ENCODE assay signal across 23 cellular contexts in genomic region chr7:101594790-101595189, GRCh38. TPM values are rescaled to one million over a fixed set of nuclear protein-coding genes. Genes with fewer than 3 reads are reported as not detected.
DNase-seq lines count a peak whose midpoint lies in the region; TF ChIP-seq lines count a peak whose summit lies in the region.
"Had no signal": no experiment of that assay in that cellular context is flagged by ENCODE, and none has a peak within 500 bp of the region (broad histone marks: within the 10 kb centered on the region; RNA-seq: fewer than 3 reads in every experiment).

No MANE protein-coding gene starts in this region.

- H3K27ac Mint-ChIP-seq in chondrocyte (ENCODE audit: unreplicated experiment) (no peak overlapping the region), endothelial cell (ENCODE audit: unreplicated experiment) (no peak overlapping the region)
- H3K27ac Mint-ChIP-seq: CD4-positive, CD25-positive, alpha-beta regulatory T cell; HFFc6 had no signal

- no peak for TF ChIP-seq CTCF in GM20000 (IDR thresholded peaks at IDR 0.05; ENCODE audit: extremely low read depth, missing control alignments)
- TF ChIP-seq CTCF in chondrocyte (IDR thresholded peaks at IDR 0.05), result no peak
- no peak for TF ChIP-seq CTCF in endothelial cell (IDR thresholded peaks at IDR 0.05; ENCODE audit: unreplicated experiment)
- no peak for TF ChIP-seq CTCF in SK-N-SH (IDR thresholded peaks at IDR 0.05)

- TF ChIP-seq RAD21 in SK-N-SH (IDR thresholded peaks at IDR 0.05; ENCODE audit: low read length), result no peak

- H3K27ac ChIP-seq in Karpas-422 (ENCODE audit: low read length), result no peak overlapping the region
- H3K27ac ChIP-seq in SK-N-SH (ENCODE audit: low read depth in 2 of 2, low read length in 1 of 2), result no peak overlapping the region
- H3K27ac ChIP-seq: BLaER1, GM23248 had no signal

- H3K27me3 ChIP-seq in Karpas-422 (ENCODE audit: low read length) (no peaks in the 10 kb centered on the region), SK-N-SH (ENCODE audit: insufficient read depth) (peaks cover 5% of the 10 kb centered on the region; the same call in 1 of the 2 replicates)
- H3K27me3 ChIP-seq: BLaER1, MG63 had no signal

- H3K9me2 ChIP-seq in Karpas-422 (replicated peaks; ENCODE audit: insufficient read depth, low read length), result no peaks in the 10 kb centered on the region
- H3K9me2 ChIP-seq in SK-N-SH, result no peaks in the 10 kb centered on the region

- H3K36me3 Mint-ChIP-seq in chondrocyte (ENCODE audit: low read depth), result peaks cover 2% of the 10 kb centered on the region
- H3K36me3 Mint-ChIP-seq in endothelial cell (ENCODE audit: low read depth, unreplicated experiment), result no peaks in the 10 kb centered on the region
- H3K36me3 Mint-ChIP-seq: CD4-positive, CD25-positive, alpha-beta regulatory T cell had no signal

- no peaks in the 10 kb centered on the region for H3K9me3 ChIP-seq in Karpas-422 (ENCODE audit: low read length)
- no peaks in the 10 kb centered on the region for H3K9me3 ChIP-seq in SK-N-SH
- H3K9me3 ChIP-seq: BLaER1, MG63 had no signal

- CTCF ChIA-PET in SK-N-SH (lab: Yijun Ruan, JAX), result interaction anchor here (0.9 to 2.5 kb wide), 3 partner anchors 8 to 52 kb away, joined by 3 to 9 read pairs (median 4); no protein-coding TSS in a partner anchor

- no peaks in the 10 kb centered on the region for H3K36me3 ChIP-seq in Karpas-422 (ENCODE audit: insufficient read depth, low read length)
- H3K36me3 ChIP-seq in SK-N-SH (replicated peaks in 1 of 2; ENCODE audit: control insufficient read depth in 1 of 2, insufficient read depth in 2 of 2, low read length in 1 of 2), result no peaks in the 10 kb centered on the region
- H3K36me3 ChIP-seq: BLaER1, MG63 had no signal

- H3K79me2 ChIP-seq in Karpas-422 (ENCODE audit: low read length) (no peaks in the 10 kb centered on the region), SK-N-SH (ENCODE audit: insufficient read depth) (no peaks in the 10 kb centered on the region)

- DNase-seq in GM20000 (ENCODE audit: low spot score), result peak; percentile 3
- DNase-seq in Karpas-422, result peak; percentile 20
- peak; percentile 24 for DNase-seq in chondrocyte (ENCODE audit: low spot score)
- peak; percentile 53 for DNase-seq in posterior vena cava (ENCODE audit: low spot score)
- no peak for DNase-seq in endothelial cell (ENCODE audit: low spot score)
- DNase-seq in NCI-H1417 treated with DMSO at 0.1 percent for 48 hours (lab: John Stamatoyannopoulos, UW), result no peak
- no peak for DNase-seq in SK-N-SH
- DNase-seq: CD4-positive, CD25-positive, alpha-beta regulatory T cell; DMS153; DND-41; GM23248; H7; HFFc6; KBM-7; MG63; NCI-H1105 treated with DMSO at 0.1 percent for 48 hours; NCI-H2029 treated with DMSO at 0.1 percent for 48 hours; NCI-H2227 treated with DMSO at 0.1 percent for 48 hours; NCI-H510A; NCI-H69 had no signal

- intact Hi-C loops in posterior vena cava (cut with DNase I), result no loop called here

- H3K4me2 ChIP-seq in Karpas-422 (ENCODE audit: low read depth, low read length, poor library complexity, severe bottlenecking), result no peak overlapping the region
- H3K4me2 ChIP-seq in SK-N-SH, result no peak overlapping the region
- H3K4me2 ChIP-seq: BLaER1 had no signal

- H3K4me3 ChIP-seq in Karpas-422 (ENCODE audit: low read length), result no peak overlapping the region
- H3K4me3 ChIP-seq in SK-N-SH (ENCODE audit: low read depth in 2 of 2, low read length in 1 of 2), result no peak overlapping the region
- H3K4me3 ChIP-seq: BLaER1, GM23248, MG63 had no signal

- no peaks in the 10 kb centered on the region for H4K20me1 ChIP-seq in Karpas-422 (ENCODE audit: insufficient read depth, low read depth, low read length)
- H4K20me1 ChIP-seq in SK-N-SH (ENCODE audit: insufficient read depth), result no peaks in the 10 kb centered on the region
- H4K20me1 ChIP-seq: BLaER1 had no signal

- no peaks in the 10 kb centered on the region for H3F3A ChIP-seq in SK-N-SH (replicated peaks; ENCODE audit: insufficient read depth)

- POLR2A ChIA-PET in SK-N-SH (lab: Yijun Ruan, JAX), result interaction anchor here (0.7 kb wide), 1 partner anchor 214 kb away, joined by 3 read pairs; no protein-coding TSS in a partner anchor

- no peaks in the 10 kb centered on the region for H3K4me1 ChIP-seq in Karpas-422 (ENCODE audit: low read length)
- peaks cover 0 to 22% of the 10 kb centered on the region in 2 experiments; a peak in 1 of 4 replicates for H3K4me1 ChIP-seq in SK-N-SH (ENCODE audit: control insufficient read depth in 1 of 2, insufficient read depth in 2 of 2, low read depth in 1 of 2, low read length in 1 of 2)

- H3K4me3 Mint-ChIP-seq in chondrocyte (ENCODE audit: unreplicated experiment), result no peak overlapping the region
- no peak overlapping the region for H3K4me3 Mint-ChIP-seq in endothelial cell (ENCODE audit: unreplicated experiment)
- H3K4me3 Mint-ChIP-seq: CD4-positive, CD25-positive, alpha-beta regulatory T cell; HFFc6 had no signal

- H3K27me3 Mint-ChIP-seq in chondrocyte (ENCODE audit: low read depth) (peaks cover 9% of the 10 kb centered on the region), endothelial cell (ENCODE audit: unreplicated experiment) (peaks cover 4% of the 10 kb centered on the region)
- H3K27me3 Mint-ChIP-seq: CD4-positive, CD25-positive, alpha-beta regulatory T cell had no signal

- 54% methylated on average over 3 of the region's 3 CpGs for WGBS in SK-N-SH (ENCODE audit: low lambda C conversion rate)

- H3K9me3 Mint-ChIP-seq in chondrocyte (ENCODE audit: low read depth) (peaks cover 3% of the 10 kb centered on the region), endothelial cell (ENCODE audit: unreplicated experiment) (no peaks in the 10 kb centered on the region)
- H3K9me3 Mint-ChIP-seq: HFFc6 had no signal

- no peak for TF ChIP-seq EP300 in SK-N-SH (IDR thresholded peaks at IDR 0.05; ENCODE audit: borderline replicate concordance in 1 of 2, low read depth in 1 of 2, low read length in 1 of 2)

- H3K4me1 Mint-ChIP-seq in chondrocyte (ENCODE audit: low read depth) (no peaks in the 10 kb centered on the region), endothelial cell (ENCODE audit: unreplicated experiment) (no peaks in the 10 kb centered on the region)

- H3K9ac ChIP-seq in Karpas-422 (ENCODE audit: low read length), result no peak overlapping the region
- no peak overlapping the region for H3K9ac ChIP-seq in SK-N-SH
- H3K9ac ChIP-seq: BLaER1, GM23248 had no signal

- H2AFZ ChIP-seq in Karpas-422 (ENCODE audit: low read length) (no peak overlapping the region), SK-N-SH (ENCODE audit: low read depth) (no peak overlapping the region)
- H2AFZ ChIP-seq: GM23248 had no signal

TF ChIP-seq in SK-N-SH, 30 proteins besides CTCF, POLR2A, EP300 and RAD21:
- TF ChIP-seq, protein P1, sequence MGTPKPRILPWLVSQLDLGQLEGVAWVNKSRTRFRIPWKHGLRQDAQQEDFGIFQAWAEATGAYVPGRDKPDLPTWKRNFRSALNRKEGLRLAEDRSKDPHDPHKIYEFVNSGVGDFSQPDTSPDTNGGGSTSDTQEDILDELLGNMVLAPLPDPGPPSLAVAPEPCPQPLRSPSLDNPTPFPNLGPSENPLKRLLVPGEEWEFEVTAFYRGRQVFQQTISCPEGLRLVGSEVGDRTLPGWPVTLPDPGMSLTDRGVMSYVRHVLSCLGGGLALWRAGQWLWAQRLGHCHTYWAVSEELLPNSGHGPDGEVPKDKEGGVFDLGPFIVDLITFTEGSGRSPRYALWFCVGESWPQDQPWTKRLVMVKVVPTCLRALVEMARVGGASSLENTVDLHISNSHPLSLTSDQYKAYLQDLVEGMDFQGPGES (IDR thresholded peaks at IDR 0.05; ENCODE audit: low read depth, low read length), result no peak
- no peak for TF ChIP-seq USF1 (IDR thresholded peaks at IDR 0.05; ENCODE audit: borderline replicate concordance, low read depth)
- TF ChIP-seq FOXJ3 (CRISPR knock-in tag; IDR thresholded peaks at IDR 0.05), result no peak
- TF ChIP-seq RFX5 (IDR thresholded peaks at IDR 0.05; ENCODE audit: low read length), result no peak
- no peak for TF ChIP-seq RCOR1 (IDR thresholded peaks at IDR 0.05; ENCODE audit: low read length)
- TF ChIP-seq GABPA (IDR thresholded peaks at IDR 0.05; ENCODE audit: low read depth), result no peak
- TF ChIP-seq, protein P2, sequence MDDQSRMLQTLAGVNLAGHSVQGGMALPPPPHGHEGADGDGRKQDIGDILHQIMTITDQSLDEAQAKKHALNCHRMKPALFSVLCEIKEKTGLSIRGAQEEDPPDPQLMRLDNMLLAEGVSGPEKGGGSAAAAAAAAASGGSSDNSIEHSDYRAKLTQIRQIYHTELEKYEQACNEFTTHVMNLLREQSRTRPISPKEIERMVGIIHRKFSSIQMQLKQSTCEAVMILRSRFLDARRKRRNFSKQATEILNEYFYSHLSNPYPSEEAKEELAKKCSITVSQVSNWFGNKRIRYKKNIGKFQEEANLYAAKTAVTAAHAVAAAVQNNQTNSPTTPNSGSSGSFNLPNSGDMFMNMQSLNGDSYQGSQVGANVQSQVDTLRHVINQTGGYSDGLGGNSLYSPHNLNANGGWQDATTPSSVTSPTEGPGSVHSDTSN (IDR thresholded peaks at IDR 0.05), result no peak
- TF ChIP-seq TEAD4 (IDR thresholded peaks at IDR 0.05; ENCODE audit: borderline replicate concordance, insufficient read depth), result no peak
- no peak for TF ChIP-seq NRF1 (IDR thresholded peaks at IDR 0.05; ENCODE audit: low read depth, low read length)
- TF ChIP-seq ELF1 (IDR thresholded peaks at IDR 0.05), result no peak
- no peak for TF ChIP-seq CHD2 (IDR thresholded peaks at IDR 0.05; ENCODE audit: low read length, partially characterized antibody)
- no peak for TF ChIP-seq SMC3 (IDR thresholded peaks at IDR 0.05; ENCODE audit: low read depth, low read length)

RNA-seq across cellular contexts. Expression of gene MYL10, which starts 34.3 kb away (rescaled TPM):
- not detected in 2 replicates for total RNA-seq in Karpas-422 (2014; rRNA removed; shearing (Covaris generic); ENCODE audit: low replicate concordance)
- total RNA-seq in chondrocyte, result 3.4 to 5.1 TPM (median 4.7 TPM) in 3 replicates
- not detected for total RNA-seq in posterior vena cava
- not detected for total RNA-seq in endothelial cell (ENCODE audit: unreplicated experiment)
- polyA plus RNA-seq in SK-N-SH (2012; rRNA removed), result not detected in 2 replicates
- not detected in 2 replicates for polyA plus RNA-seq in SK-N-SH (2012; cell fraction: cytosol; rRNA removed)
- not detected in 2 replicates for polyA plus RNA-seq in SK-N-SH (2012; cell fraction: nucleus; rRNA removed)
- total RNA-seq: CD4-positive, CD25-positive, alpha-beta regulatory T cell; GM23248; H7; HFFc6; OCI-LY7 had no signal
- polyA plus RNA-seq: AG04450; CD4-positive, CD25-positive, alpha-beta regulatory T cell; GM23248 had no signal

Comparison
In these comparisons a context has a peak if more than half of its experiments do, and no peak if none do; other contexts are left out.
1. DNase-seq: peak in GM20000 (single experiment), Karpas-422 (single experiment), chondrocyte (single experiment) and posterior vena cava (single experiment); none in endothelial cell (single experiment), NCI-H1417 treated with DMSO at 0.1 percent for 48 hours (single experiment) and SK-N-SH (single experiment).